21 cellular contexts compared by ENCODE assay signal in the genomic region with DNA sequence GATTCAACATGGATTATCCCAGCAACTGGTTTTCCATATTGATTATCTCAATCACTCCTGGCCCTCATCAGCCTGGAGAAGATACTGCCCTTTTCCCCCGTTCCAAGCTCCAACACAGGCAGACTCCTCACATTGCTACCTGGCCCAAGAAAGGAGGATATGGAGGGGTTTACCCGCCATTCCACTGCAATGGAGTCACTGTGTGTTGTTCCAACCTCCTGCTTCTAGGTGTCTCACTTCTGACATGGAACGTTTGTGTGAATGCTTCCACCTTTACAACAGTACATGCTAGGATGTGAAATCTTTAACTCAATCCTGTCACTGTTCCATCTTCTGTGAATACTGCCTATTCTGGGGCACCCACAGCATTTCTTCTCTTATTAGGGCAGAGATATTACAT.
"Had no signal": no experiment of that assay in that cellular context is flagged by ENCODE, and none has a peak within 500 bp of the region (broad histone marks: within the 10 kb centered on the region; RNA-seq: fewer than 3 reads in every experiment).

No MANE protein-coding gene starts in this region.

- H3K9me3 ChIP-seq: SK-N-SH had no signal

- H3K27ac ChIP-seq: KMS-11 had no signal

- H3K9me2 ChIP-seq: SK-N-SH had no signal

- H3K4me2 ChIP-seq: KMS-11, SK-N-SH had no signal

- FAIRE-seq: RCC 7860 had no signal

- H3K9ac ChIP-seq: KMS-11, SK-N-SH had no signal

- DNase-seq: IMR-90, Kasumi-1, MM.1S, NCI-H1092 treated with DMSO at 0.1 percent for 48 hours, NCI-H1436, NCI-H187, NCI-H2029, NCI-H2081 treated with DMSO at 0.1 percent for 48 hours, NCI-H2171, NCI-H226, NCI-H446, NCI-H510A, NCI-H524 treated with DMSO at 0.1 percent for 48 hours, NCI-H69, NCI-H774, RPMI8226, SHP77, SK-N-SH, SW 1271 had no signal
